In genomic region chr9:75106856-75107255, GRCh38 we compare ENCODE assay signal across 19 cellular contexts. TPM values are rescaled to one million over a fixed set of nuclear protein-coding genes. Genes with fewer than 3 reads are reported as not detected.
A peak's percentile ranks its signal among the peaks of the same experiment; 100 is the strongest.
DNase-seq lines count a peak whose midpoint lies in the region; ATAC-seq and TF ChIP-seq lines count a peak whose summit lies in the region.
"Had no signal": no experiment of that assay in that cellular context is flagged by ENCODE, and none has a peak within 500 bp of the region (broad histone marks: within the 10 kb centered on the region; RNA-seq: fewer than 3 reads in every experiment).

No MANE protein-coding gene starts in this region.

- H3K4me3 Mint-ChIP-seq in T-helper 17 cell: no peak overlapping the region
- H3K4me3 Mint-ChIP-seq: activated naive CD4-positive, alpha-beta T cell treated with anti-CD3 and anti-CD28 coated beads, Interleukin-2, amount 50 U/mL, for 24 hours; activated T-cell treated with anti-CD3 and anti-CD28 coated beads, Interleukin-2, amount 50 U/mL, for 4 hours had no signal

- H3K27me3 ChIP-seq in right lobe of liver (no peaks in the 10 kb centered on the region), tibial nerve (no peaks in the 10 kb centered on the region)
- H3K27me3 ChIP-seq: colonic mucosa, gastrocnemius medialis had no signal

- 56% methylated on average over 6 of the region's 6 CpGs for WGBS in right lobe of liver (ENCODE audit: insufficient coverage, low coverage, low lambda C conversion rate, missing lambda C conversion rate)
- 43 to 50% methylated on average over 6 of the region's 6 CpGs for WGBS in tibial nerve, 2 donors

- TF ChIP-seq CTCF in fibroblast of pulmonary artery (IDR thresholded peaks at IDR 0.05; ENCODE audit: low read length, missing control alignments) (no peak), right lobe of liver (IDR thresholded peaks at IDR 0.05) (no peak), tibial nerve (IDR thresholded peaks at IDR 0.05) (no peak)

- no peaks in the 10 kb centered on the region for H3K27me3 Mint-ChIP-seq in T-helper 17 cell
- H3K27me3 Mint-ChIP-seq: activated naive CD4-positive, alpha-beta T cell treated with anti-CD3 and anti-CD28 coated beads, Interleukin-2, amount 50 U/mL, for 24 hours; CD8-positive, alpha-beta memory T cell had no signal

- ATAC-seq in T-helper 17 cell (no peak), right lobe of liver (peak in 3 of 4 donors; percentile 13 to 44 (median 23))
- ATAC-seq: activated T-cell treated with anti-CD3 and anti-CD28 coated beads, Interleukin-2, amount 50 U/mL, for 4 hours; gastrocnemius medialis; HCT116 had no signal

- peaks cover 51% of the 10 kb centered on the region for H3K4me1 Mint-ChIP-seq in T-helper 17 cell

- DNase-seq in T-helper 17 cell (no peak), fibroblast of pulmonary artery (ENCODE audit: low read depth) (peak; percentile 81), right lobe of liver (no peak), tibial nerve (ENCODE audit: low spot score in 2 of 2) (no peak), kidney glomerular epithelial cell (lab: John Stamatoyannopoulos, UW) (no peak), CD1c-positive myeloid dendritic cell (ENCODE audit: extremely low spot score) (no peak), anterior cingulate cortex (lab: John Stamatoyannopoulos, UW) (no peak)
- DNase-seq: activated CD4-positive, alpha-beta T cell treated with anti-CD3 and anti-CD28 coated beads, Interleukin-2, amount 50 U/mL, for 48 hours; activated T-cell treated with anti-CD3 and anti-CD28 coated beads, Interleukin-2, amount 50 U/mL, for 4 hours; CD8-positive, alpha-beta memory T cell; colonic mucosa; gastrocnemius medialis; NCI-H1105 treated with DMSO at 0.1 percent for 48 hours; SHP77 treated with DMSO at 0.1 percent for 48 hours; stimulated activated CD4-positive, alpha-beta T cell treated with anti-CD3 and anti-CD28 coated beads, Interleukin-2, amount 100 ng/mL, for 24 hours had no signal

- H3K36me3 Mint-ChIP-seq in T-helper 17 cell (ENCODE audit: low read depth): peaks cover 5% of the 10 kb centered on the region

- H3K27ac ChIP-seq in right lobe of liver: no peak overlapping the region
- peak overlapping the region in 3 of 4 donors; percentile 2 to 71 (median 67) for H3K27ac ChIP-seq in tibial nerve
- H3K27ac ChIP-seq: VCaP had no signal

- H3K4me1 ChIP-seq in right lobe of liver (peaks cover 0 to 6% (median 2%) of the 10 kb centered on the region in 4 donors), tibial nerve (peaks cover 0 to 51% (median 11%) of the 10 kb centered on the region in 4 donors)

- no peak for TF ChIP-seq EP300 in tibial nerve (IDR thresholded peaks at IDR 0.05)

- intact Hi-C loops in right lobe of liver (cut with DNase I): no loop called here

- peak overlapping the region; percentile 93 for H3K27ac Mint-ChIP-seq in T-helper 17 cell

- H3K9me3 ChIP-seq in T-helper 17 cell (ENCODE audit: control insufficient read depth, low read length, poor library complexity, severe bottlenecking): no peaks in the 10 kb centered on the region
- no peaks in the 10 kb centered on the region for H3K9me3 ChIP-seq in right lobe of liver
- no peaks in the 10 kb centered on the region for H3K9me3 ChIP-seq in tibial nerve
- H3K9me3 ChIP-seq: colonic mucosa, gastrocnemius medialis had no signal

- H3K36me3 ChIP-seq in right lobe of liver: no peaks in the 10 kb centered on the region
- no peaks in the 10 kb centered on the region for H3K36me3 ChIP-seq in tibial nerve
- H3K36me3 ChIP-seq: colonic mucosa, gastrocnemius medialis had no signal

- H3K4me3 ChIP-seq in fibroblast of pulmonary artery (replicated peaks; ENCODE audit: low read depth, low read length): no peak overlapping the region
- no peak overlapping the region for H3K4me3 ChIP-seq in right lobe of liver
- no peak overlapping the region for H3K4me3 ChIP-seq in tibial nerve
- H3K4me3 ChIP-seq: colonic mucosa, gastrocnemius medialis, lung had no signal

- TF ChIP-seq POLR2A in right lobe of liver (IDR thresholded peaks at IDR 0.05) (no peak), tibial nerve (IDR thresholded peaks at IDR 0.05) (no peak)

RNA-seq across cellular contexts. Expression of gene OSTF1, which starts 18.5 kb away (rescaled TPM):
- total RNA-seq in T-helper 17 cell (10 to 100 TPM; 85.2 to 95.1 TPM), right lobe of liver (10 to 100 TPM; 19.7 to 34.6 (median 24.7) TPM), tibial nerve (10 to 100 TPM; 20.7 to 34.5 (median 24.8) TPM)

RNA-seq across cellular contexts. Expression of gene NMRK1, which starts 18.9 kb away (rescaled TPM):
- total RNA-seq in T-helper 17 cell: 10 to 100 TPM; 56.7 to 70.0 TPM
- 10 to 100 TPM; 19.6 to 29.9 (median 21.9) TPM for total RNA-seq in right lobe of liver
- 10 to 100 TPM; 11.1 to 35.0 (median 16.2) TPM for total RNA-seq in tibial nerve

Comparison
In these comparisons a context has a peak if more than half of its experiments do, and no peak if none do; other contexts are left out.
1. H3K27ac ChIP-seq: peak in tibial nerve (3 of 4); none in right lobe of liver (0 of 3).